In the genomic region with DNA sequence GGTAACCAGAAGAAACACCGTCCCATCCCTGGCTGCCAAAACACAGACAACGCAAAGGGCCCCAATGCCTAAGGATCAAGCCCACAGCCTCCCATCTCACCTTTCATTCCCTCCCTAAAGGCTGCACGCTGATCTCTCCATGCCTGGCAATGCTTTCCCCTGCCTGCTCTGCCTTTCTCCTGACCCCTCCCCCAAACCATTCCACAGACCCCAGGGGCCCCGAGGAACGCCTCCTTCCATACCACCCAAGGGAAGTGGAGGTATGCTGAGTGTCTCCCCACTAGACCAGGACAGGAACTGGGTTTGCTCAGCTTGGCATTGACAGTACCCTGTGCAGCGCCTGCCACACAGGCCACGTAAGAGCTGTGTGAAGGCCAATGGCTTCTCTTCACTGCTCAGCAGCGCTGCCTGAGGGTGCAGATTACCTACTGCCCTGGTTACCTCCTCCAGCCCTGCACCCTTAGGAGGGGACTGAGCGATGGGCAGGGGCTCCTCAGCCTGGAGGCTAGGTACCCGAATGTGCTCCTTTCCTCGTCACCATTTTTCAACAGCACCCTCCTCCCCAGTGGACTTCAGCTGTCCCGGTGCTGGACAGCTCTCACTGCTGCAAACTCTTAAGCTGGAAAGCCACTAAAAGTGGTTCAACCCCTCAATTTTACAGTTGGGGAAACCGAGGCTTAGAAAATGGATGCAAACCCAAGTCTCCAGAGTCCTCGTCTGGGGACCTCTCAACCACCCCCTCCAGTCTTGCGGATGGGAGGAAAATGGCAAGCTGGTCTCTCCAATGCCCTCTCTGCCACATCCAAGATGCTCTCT, we compare ENCODE assay signal across 12 cellular contexts. TPM values are rescaled to one million over a fixed set of nuclear protein-coding genes. Genes with fewer than 3 reads are reported as not detected.
DNase-seq lines count a peak whose midpoint lies in the region; ATAC-seq, FAIRE-seq and TF ChIP-seq lines count a peak whose summit lies in the region.
"Had no signal": no experiment of that assay in that cellular context is flagged by ENCODE, and none has a peak within 500 bp of the region (broad histone marks: within the 10 kb centered on the region; RNA-seq: fewer than 3 reads in every experiment).

No MANE protein-coding gene starts in this region.

- peaks cover 0 to 6% (median 0%) of the 10 kb centered on the region in 3 donors for H3K36me3 Mint-ChIP-seq in naive thymus-derived CD8-positive, alpha-beta T cell

- H3K4me1 Mint-ChIP-seq in naive thymus-derived CD8-positive, alpha-beta T cell: peaks cover 26 to 46% (median 39%) of the 10 kb centered on the region in 4 donors

- FAIRE-seq in D721Med (lab: Jason Lieb, UNC): no peak

- H3K9me3 ChIP-seq in DOHH2 (ENCODE audit: control insufficient read depth, insufficient read depth, low read length) (no peaks in the 10 kb centered on the region), NT2/D1 (ENCODE audit: insufficient read depth, low read length) (no peaks in the 10 kb centered on the region)
- H3K9me3 ChIP-seq: ascending aorta had no signal

- H3K9me3 Mint-ChIP-seq in naive thymus-derived CD8-positive, alpha-beta T cell: no peaks in the 10 kb centered on the region
- H3K9me3 Mint-ChIP-seq: neural crest cell had no signal

- ATAC-seq in naive thymus-derived CD8-positive, alpha-beta T cell: no peak
- no peak for ATAC-seq in GM19324 (IDR thresholded peaks at IDR 0.05; ENCODE audit: low FRiP score, unreplicated experiment)
- no peak for ATAC-seq in GM18861 (IDR thresholded peaks at IDR 0.05; ENCODE audit: unreplicated experiment)

- POLR2A ChIA-PET in naive thymus-derived CD8-positive, alpha-beta T cell (lab: Charles Lee): no interaction called here

- H3K79me2 ChIP-seq in DOHH2 (ENCODE audit: control insufficient read depth, low read length): no peaks in the 10 kb centered on the region

- no peak for TF ChIP-seq CTCF in DOHH2 (IDR thresholded peaks at IDR 0.05; ENCODE audit: low read depth, low read length, poor library complexity, severe bottlenecking)
- TF ChIP-seq CTCF in choroid plexus epithelial cell (conservative IDR thresholded peaks at IDR 0.05; ENCODE audit: low read depth, low read length): no peak
- no peak for TF ChIP-seq CTCF in D721Med (IDR thresholded peaks at IDR 0.05; ENCODE audit: insufficient read depth, missing control alignments)

- H3K4me3 Mint-ChIP-seq in naive thymus-derived CD8-positive, alpha-beta T cell: peak overlapping the region in 9 of 10 donors; percentile 36 to 85 (median 56)
- H3K4me3 Mint-ChIP-seq: neural crest cell had no signal

- DNase-seq in NT2/D1 (ENCODE audit: low read depth, low spot score) (no peak), choroid plexus epithelial cell (ENCODE audit: low read depth) (peak; percentile 58), D721Med (ENCODE audit: insufficient read length, low spot score) (no peak), HuH-7 (ENCODE audit: low spot score) (no peak)
- peak in 3 of 10 donors; percentile 38 to 47 (median 40) for DNase-seq in naive thymus-derived CD8-positive, alpha-beta T cell
- DNase-seq: NCI-H446 treated with DMSO at 0.1 percent for 48 hours; stimulated activated CD4-positive, alpha-beta T cell treated with anti-CD3 and anti-CD28 coated beads, Interleukin-4, amount 100 ng/mL, for 4 hours had no signal

- peaks cover 16 to 47% (median 31%) of the 10 kb centered on the region in 5 donors for H3K27me3 Mint-ChIP-seq in naive thymus-derived CD8-positive, alpha-beta T cell

- peak overlapping the region; percentile 100 for H3K4me2 ChIP-seq in DOHH2 (ENCODE audit: low read length)

- no peak overlapping the region for H3K27ac ChIP-seq in DOHH2 (ENCODE audit: low read depth, low read length)
- H3K27ac ChIP-seq: ascending aorta had no signal

- H3K4me3 ChIP-seq in DOHH2 (ENCODE audit: low read length) (no peak overlapping the region), NT2/D1 (ENCODE audit: insufficient read length, low read depth) (no peak overlapping the region), choroid plexus epithelial cell (ENCODE audit: low read depth, low read length) (no peak overlapping the region)
- H3K4me3 ChIP-seq: ascending aorta had no signal

- H3K36me3 ChIP-seq in DOHH2 (ENCODE audit: control insufficient read depth, low read length) (no peaks in the 10 kb centered on the region), NT2/D1 (ENCODE audit: insufficient read depth, insufficient read length, low read length) (no peaks in the 10 kb centered on the region)
- H3K36me3 ChIP-seq: ascending aorta had no signal

- no peaks in the 10 kb centered on the region for H4K20me1 ChIP-seq in DOHH2 (ENCODE audit: control insufficient read depth, insufficient read depth, low read depth, low read length)

- no peaks in the 10 kb centered on the region for H3F3A ChIP-seq in DOHH2 (ENCODE audit: control insufficient read depth, insufficient read depth)

- H3K9me2 ChIP-seq in DOHH2 (replicated peaks; ENCODE audit: control insufficient read depth, low read length): no peaks in the 10 kb centered on the region

- peak overlapping the region; percentile 38 for H3K9ac ChIP-seq in NT2/D1 (ENCODE audit: insufficient read length, low read depth)

- peak overlapping the region in 1 of 10 donors; percentile 69 for H3K27ac Mint-ChIP-seq in naive thymus-derived CD8-positive, alpha-beta T cell

- H3K4me1 ChIP-seq in DOHH2 (ENCODE audit: control insufficient read depth, low read length): peaks cover 29% of the 10 kb centered on the region
- H3K4me1 ChIP-seq in NT2/D1 (ENCODE audit: insufficient read depth, insufficient read length): peaks cover 43% of the 10 kb centered on the region

- H3K27me3 ChIP-seq in DOHH2 (ENCODE audit: control insufficient read depth, low read length) (peaks cover 32% of the 10 kb centered on the region), NT2/D1 (ENCODE audit: insufficient read depth, insufficient read length) (peaks cover 61% of the 10 kb centered on the region)

RNA-seq across cellular contexts. Expression of a gene that starts 45.0 kb away (rescaled TPM):
- under 1 TPM; 0.16 to 0.60 TPM for total RNA-seq in naive thymus-derived CD8-positive, alpha-beta T cell
- polyA plus RNA-seq in naive thymus-derived CD8-positive, alpha-beta T cell: not detected
- total RNA-seq: ascending aorta had no signal
